9 cellular contexts compared by ENCODE assay signal in genomic region chr3:146542179-146542578, GRCh38. TPM values are rescaled to one million over a fixed set of nuclear protein-coding genes. Genes with fewer than 3 reads are reported as not detected.
DNase-seq lines count a peak whose midpoint lies in the region; ATAC-seq, FAIRE-seq and TF ChIP-seq lines count a peak whose summit lies in the region.
"Had no signal": no experiment of that assay in that cellular context is flagged by ENCODE, and none has a peak within 500 bp of the region (broad histone marks: within the 10 kb centered on the region; RNA-seq: fewer than 3 reads in every experiment).

No MANE protein-coding gene starts in this region.

- no peak overlapping the region for H2BK5ac ChIP-seq in IMR-90 (ENCODE audit: low read depth, low read length, poor library complexity, severe bottlenecking)

- CTCF ChIA-PET in A549 (lab: Yijun Ruan, JAX) = no interaction called here
- CTCF ChIA-PET in IMR-90 (lab: Yijun Ruan, JAX) = no interaction called here
- CTCF ChIA-PET in K562 (lab: Yijun Ruan, JAX; ENCODE audit: low intra/inter-chr PET ratio) = no interaction called here

- H2AFZ ChIP-seq in IMR-90 (replicated peaks; ENCODE audit: low read length, poor library complexity) = no peak overlapping the region
- H2AFZ ChIP-seq in K562 (ENCODE audit: low read depth, low read length) = no peak overlapping the region

- peaks cover 14 to 41% of the 10 kb centered on the region in 2 experiments for H3K79me1 ChIP-seq in IMR-90 (ENCODE audit: low read depth in 1 of 2, low read length in 2 of 2)

- TF ChIP-seq RAD21 in A549 (conservative IDR thresholded peaks at IDR 0.05 in 1 of 2, IDR thresholded peaks at IDR 0.05 in 1 of 2) (no peak), IMR-90 (IDR thresholded peaks at IDR 0.05; ENCODE audit: low read length) (no peak), K562 (CRISPR knock-in tag; conservative IDR thresholded peaks at IDR 0.05 in 1 of 2, IDR thresholded peaks at IDR 0.05 in 1 of 2) (no peak)

- H2AK9ac ChIP-seq in IMR-90 (replicated peaks; ENCODE audit: low read depth, low read length, poor library complexity) = no peak overlapping the region

- intact Hi-C loops in IMR-90 (cut with micrococcal nuclease) (loop anchor here (2.0 kb wide), 1 partner anchor 21 kb away; no protein-coding TSS in a partner anchor), K562 (cut with micrococcal nuclease) (loop anchor here (5.0 kb wide), 1 partner anchor 35 kb away; no protein-coding TSS in a partner anchor)

- no peak overlapping the region for H3K4ac ChIP-seq in IMR-90 (ENCODE audit: low read depth, low read length)

- H4K8ac ChIP-seq in IMR-90 (ENCODE audit: low read depth in 2 of 2, low read length in 2 of 2) = 0 out of 4 replicates have a peak overlapping the region, but pooled peaks of 1 of the 2 experiments have one; percentile 43

- in situ Hi-C loops in IMR-90 (cut with MboI; ENCODE audit: low sequenced_read_pairs) = no loop called here
- in situ Hi-C loops in K562 (cut with MboI) = no loop called here

- BruUV-seq in IMR-90 (replicated peaks; lab: Mats Ljungman, UMichigan) = no TSS peak
- BruUV-seq in K562 (replicated peaks; lab: Mats Ljungman, UMichigan) = no TSS peak

- WGBS in A549 (ENCODE audit: missing lambda C conversion rate) = 74% methylated on average over 2 of the region's 2 CpGs
- no CpG with 5 or more reads among the region's 2 CpGs for WGBS in IMR-90 (ENCODE audit: extremely low coverage in 2 of 2, insufficient read length in 1 of 2), 2 experiments
- 0% methylated on average over 2 of the region's 2 CpGs for WGBS in K562 (ENCODE audit: insufficient coverage, low coverage, missing lambda C conversion rate)

- peak overlapping the region; percentile 42 for H3K18ac ChIP-seq in IMR-90 (ENCODE audit: low read depth, low read length)

- no peak overlapping the region for H4K91ac ChIP-seq in IMR-90 (ENCODE audit: insufficient read depth, low read depth, low read length)

- H3K4me1 ChIP-seq in A549 (peaks cover 24% of the 10 kb centered on the region; the same call in 2 of the 3 replicates), IMR-90 (ENCODE audit: control insufficient read depth, insufficient read depth, low read length) (peaks cover 9% of the 10 kb centered on the region; the same call in 1 of the 2 replicates), K562 (replicated peaks in 1 of 2; ENCODE audit: control insufficient read depth in 2 of 2, insufficient read depth in 2 of 2, low read length in 2 of 2) (peaks cover 4 to 28% of the 10 kb centered on the region in 2 experiments; a peak in 4 of 5 replicates), mononuclear cell (ENCODE audit: insufficient read depth, low read length) (peaks cover 43% of the 10 kb centered on the region)

- H2BK20ac ChIP-seq in IMR-90 (ENCODE audit: low read depth, low read length) = no peak overlapping the region

- H3K27me3 ChIP-seq in IMR-90 (ENCODE audit: control insufficient read depth, insufficient read depth, low read length) = no peaks in the 10 kb centered on the region
- H3K27me3 ChIP-seq in K562 (ENCODE audit: control insufficient read depth in 2 of 2, insufficient read depth in 2 of 2, low read length in 2 of 2) = no peaks in the 10 kb centered on the region
- no peaks in the 10 kb centered on the region for H3K27me3 ChIP-seq in mononuclear cell (ENCODE audit: insufficient read depth, low read length)

- dilution Hi-C loops in IMR-90 (cut with HindIII; ENCODE audit: low sequenced_read_pairs, unreplicated experiment) = no loop called here

- H3K9ac ChIP-seq in IMR-90 (ENCODE audit: low read depth, low read length) (no peak overlapping the region), K562 (ENCODE audit: insufficient read depth in 1 of 2, low read depth in 2 of 2, low read length in 2 of 2) (peak overlapping the region; percentile 34 to 73; a peak in 3 of 4 replicates)

- peaks cover 81% of the 10 kb centered on the region for H3K79me2 ChIP-seq in K562 (ENCODE audit: control insufficient read depth, insufficient read depth, low read length)

- TF ChIP-seq CTCF in A549 (IDR thresholded peaks at IDR 0.05) (no peak), IMR-90 (conservative IDR thresholded peaks at IDR 0.05; ENCODE audit: low read depth, low read length) (no peak), K562 (IDR thresholded peaks at IDR 0.05 in 2 of 3, conservative IDR thresholded peaks at IDR 0.05 in 1 of 3; ENCODE audit: insufficient read depth in 2 of 3, low read depth in 1 of 3, low read length in 3 of 3) (no peak)

- DNase-seq in A549 (ENCODE audit: low read depth in 1 of 2, low spot score in 1 of 2) = no peak
- DNase-seq in IMR-90 = peak; percentile 65
- no peak for DNase-seq in K562 (ENCODE audit: extremely low read depth in 1 of 4, low spot score in 3 of 4)
- DNase-seq in amniotic stem cell (lab: John Stamatoyannopoulos, UW) = no peak
- no peak for DNase-seq in middle frontal gyrus (ENCODE audit: extremely low spot score, low spot score)
- no peak for DNase-seq in putamen (ENCODE audit: low spot score)
- DNase-seq: DMS79 had no signal

- ATAC-seq in A549 (no peak), IMR-90 (ENCODE audit: low read depth) (no peak), K562 (peak; percentile 3; the same call in 2 of the 3 replicates), HG03460 (IDR thresholded peaks at IDR 0.05; ENCODE audit: unreplicated experiment) (no peak)

- peak overlapping the region; percentile 39; the same call in 1 of the 2 replicates for H4K5ac ChIP-seq in IMR-90 (ENCODE audit: low read depth, low read length)

- H3K27ac ChIP-seq in A549 = no peak overlapping the region
- no peak overlapping the region for H3K27ac ChIP-seq in IMR-90 (ENCODE audit: insufficient read depth, low read length)
- H3K27ac ChIP-seq in K562 (ENCODE audit: extremely low read depth, low read depth, low read length) = no peak overlapping the region; the same call in 2 of the 3 replicates

- FAIRE-seq in A549 (lab: Jason Lieb, UNC) = no peak
- FAIRE-seq in K562 (lab: Jason Lieb, UNC) = no peak

- no peak overlapping the region; the same call in 1 of the 2 replicates for H3K56ac ChIP-seq in IMR-90 (ENCODE audit: extremely low read depth, insufficient read depth, low read length)

- H2AK5ac ChIP-seq in IMR-90 (ENCODE audit: low read depth, low read length) = no peak overlapping the region

- no peak overlapping the region for H3K14ac ChIP-seq in IMR-90 (replicated peaks; ENCODE audit: low read depth, low read length)

- H2BK15ac ChIP-seq in IMR-90 (ENCODE audit: low read depth, low read length) = peak overlapping the region; percentile 70; the same call in 1 of the 3 replicates

- no peak for TF ChIP-seq EP300 in A549 (IDR thresholded peaks at IDR 0.05)
- TF ChIP-seq EP300 in K562 (IDR thresholded peaks at IDR 0.05; ENCODE audit: low read length) = no peak

- no peak overlapping the region; the same call in 1 of the 2 replicates for H3K23ac ChIP-seq in IMR-90 (ENCODE audit: low read depth, low read length)

- no peak overlapping the region for H2BK120ac ChIP-seq in IMR-90 (ENCODE audit: low read depth, low read length)

- H3K36me3 ChIP-seq in IMR-90 (ENCODE audit: control insufficient read depth, insufficient read depth, low read length) (peaks cover 4% of the 10 kb centered on the region), K562 (ENCODE audit: control insufficient read depth, insufficient read depth, low read length) (peaks cover 30% of the 10 kb centered on the region)

- no peaks in the 10 kb centered on the region for H4K20me1 ChIP-seq in IMR-90 (ENCODE audit: insufficient read depth, low read length)
- H4K20me1 ChIP-seq in K562 (replicated peaks; ENCODE audit: control insufficient read depth, insufficient read depth, low read length) = 0 out of 2 replicates have a peak, but pooled peaks cover 5% of the 10 kb centered on the region

- TF ChIP-seq POLR2A in A549 (IDR thresholded peaks at IDR 0.05; ENCODE audit: low read length) (no peak), IMR-90 (IDR thresholded peaks at IDR 0.05; ENCODE audit: low read depth, low read length) (no peak), K562 (conservative IDR thresholded peaks at IDR 0.05) (no peak)

- H3K9me1 ChIP-seq in IMR-90 (ENCODE audit: insufficient read depth, low read length) = peaks cover 5% of the 10 kb centered on the region
- no peaks in the 10 kb centered on the region for H3K9me1 ChIP-seq in K562 (ENCODE audit: control insufficient read depth, insufficient read depth, low read length)

- POLR2A ChIA-PET in A549 (lab: Yijun Ruan, JAX) (no interaction called here), IMR-90 (lab: Charles Lee; ENCODE audit: unreplicated experiment) (no interaction called here), K562 (lab: Yijun Ruan, JAX) (interaction anchor here (1.9 kb wide), 1 partner anchor 8 kb away, joined by 6 read pairs; no protein-coding TSS in a partner anchor)

- H3K9me3 ChIP-seq in A549 = no peaks in the 10 kb centered on the region
- no peaks in the 10 kb centered on the region; the same call in 1 of the 2 replicates for H3K9me3 ChIP-seq in IMR-90 (ENCODE audit: control insufficient read depth, insufficient read depth, low read length)
- H3K9me3 ChIP-seq in K562 (replicated peaks; ENCODE audit: control insufficient read depth, insufficient read depth, low read depth, low read length) = no peaks in the 10 kb centered on the region
- no peaks in the 10 kb centered on the region for H3K9me3 ChIP-seq in mononuclear cell (ENCODE audit: low read depth, low read length)

- H3K4me3 ChIP-seq in A549 = no peak overlapping the region
- no peak overlapping the region for H3K4me3 ChIP-seq in IMR-90 (ENCODE audit: insufficient read depth, low read depth, low read length)
- peak overlapping the region; percentile 92 for H3K4me3 ChIP-seq in K562
- H3K4me3 ChIP-seq in mononuclear cell (ENCODE audit: low read length) = peak overlapping the region; percentile 60

- H3K4me2 ChIP-seq in A549 (peak overlapping the region; percentile 86), IMR-90 (ENCODE audit: low read depth, low read length) (peak overlapping the region; percentile 84; the same call in 1 of the 2 replicates), K562 (ENCODE audit: insufficient read depth, low read length) (peak overlapping the region; percentile 83)

RNA-seq across cellular contexts. Expression of gene PLSCR1, which starts 2.2 kb away (rescaled TPM):
- polyA plus RNA-seq in A549 (2011; rRNA removed) (41.5 and 54.4 TPM in 2 replicates), A549 (2017; fragmentation: RNase III; extraction: RNeasy Plus Mini Kit Qiagen cat#74134 plus additional on column Dnase treatment) (35.6 to 43.9 TPM (median 37.1 TPM) in 3 replicates), IMR-90 (2012; rRNA removed) (11.5 and 13.2 TPM in 2 replicates), K562 (2011; rRNA removed) (33.5 and 40.6 TPM in 2 replicates), K562 (2014; fragmentation: Illumina TruSeq; extraction: Trizol) (60.9 and 75.5 TPM in 2 replicates), K562 (2014; fragmentation: Nextera tagmentation; extraction: Ambion mirVana) (100 to 1,000 TPM; 115 to 122 TPM), K562 (2014; rRNA removed) (65.0 and 68.3 TPM in 2 replicates)
- polyA plus RNA-seq in A549 (2012; cell fraction: cytosol; rRNA removed) = 29.4 and 33.0 TPM in 2 replicates
- polyA plus RNA-seq in A549 (2012; cell fraction: nucleus; rRNA removed) = 24.5 and 29.3 TPM in 2 replicates
- polyA minus RNA-seq in A549 (2011; rRNA and poly(A)+ RNA removed) = 34.1 and 48.1 TPM in 2 replicates
- total RNA-seq in IMR-90 (2012; rRNA removed) (5.6 and 11.7 TPM in 2 replicates), K562 (2014; rRNA removed) (51.1 and 53.9 TPM in 2 replicates), K562 (2014; rRNA removed; fragmentation: Illumina TruSeq; extraction: Trizol) (69.1 and 71.1 TPM in 2 replicates), K562 (2015; rRNA removed; fragmentation: Illumina TruSeq; extraction: Trizol) (66.6 and 75.4 TPM in 2 replicates), K562 (2021) (63.8 and 66.2 TPM in 2 replicates), mononuclear cell (72.6 TPM)
- polyA plus RNA-seq in IMR-90 (2012; cell fraction: cytosol; rRNA removed) = 10.0 and 10.3 TPM in 2 replicates
- polyA plus RNA-seq in IMR-90 (2012; cell fraction: nucleus; rRNA removed; ENCODE audit: low replicate concordance) = 4.8 and 15.0 TPM in 2 replicates
- total RNA-seq in K562 (2011; cell fraction: chromatin; rRNA removed; ENCODE audit: low replicate concordance) = 27.2 and 83.9 TPM in 2 replicates
- total RNA-seq in K562 (2011; cell fraction: nucleolus; rRNA removed) = 20.2 and 23.2 TPM in 2 replicates
- 47.4 and 70.8 TPM in 2 replicates for total RNA-seq in K562 (2011; cell fraction: nucleoplasm; rRNA removed)
- polyA plus RNA-seq in K562 (2011; cell fraction: cytosol; rRNA removed) = 33.1 and 40.0 TPM in 2 replicates
- 34.5 and 40.6 TPM in 2 replicates for polyA plus RNA-seq in K562 (2011; cell fraction: nucleus; rRNA removed)
- polyA plus RNA-seq in K562 (2012) = 49.9 and 96.5 TPM in 2 replicates
- polyA minus RNA-seq in K562 (2011; rRNA and poly(A)+ RNA removed) = 38.6 and 47.3 TPM in 2 replicates
- polyA minus RNA-seq in K562 (2011; cell fraction: cytosol; rRNA and poly(A)+ RNA removed) = 15.8 and 24.2 TPM in 2 replicates
- polyA minus RNA-seq in K562 (2011; cell fraction: nucleus; rRNA and poly(A)+ RNA removed) = 58.2 and 86.4 TPM in 2 replicates

Comparison
In these comparisons a context has a peak if more than half of its experiments do, and no peak if none do; other contexts are left out.
1. H3K4me3 ChIP-seq: peak in K562 (single experiment) and mononuclear cell (single experiment); none in A549 (single experiment) and IMR-90 (single experiment).
2. Of the 35 proteins assayed by ChIP-seq in both K562 and A549: peak only in K562: CEBPB; only in A549: none; in both: none; in neither: 34.
3. Peak in every context shown above with its lines, with median percentiles within 50 percentile points of each other: H3K4me2 ChIP-seq.